Comparison of ENCODE assay signal across 1 cellular context in genomic region chr6:33323623-33323948, GRCh38.
TF ChIP-seq lines count a peak whose summit lies in the region.

No MANE protein-coding gene starts in this region.

TF ChIP-seq in GM23338, 12 proteins besides CTCF, POLR2A, EP300 and RAD21 (continued from another document):
- TF ChIP-seq, protein P1, sequence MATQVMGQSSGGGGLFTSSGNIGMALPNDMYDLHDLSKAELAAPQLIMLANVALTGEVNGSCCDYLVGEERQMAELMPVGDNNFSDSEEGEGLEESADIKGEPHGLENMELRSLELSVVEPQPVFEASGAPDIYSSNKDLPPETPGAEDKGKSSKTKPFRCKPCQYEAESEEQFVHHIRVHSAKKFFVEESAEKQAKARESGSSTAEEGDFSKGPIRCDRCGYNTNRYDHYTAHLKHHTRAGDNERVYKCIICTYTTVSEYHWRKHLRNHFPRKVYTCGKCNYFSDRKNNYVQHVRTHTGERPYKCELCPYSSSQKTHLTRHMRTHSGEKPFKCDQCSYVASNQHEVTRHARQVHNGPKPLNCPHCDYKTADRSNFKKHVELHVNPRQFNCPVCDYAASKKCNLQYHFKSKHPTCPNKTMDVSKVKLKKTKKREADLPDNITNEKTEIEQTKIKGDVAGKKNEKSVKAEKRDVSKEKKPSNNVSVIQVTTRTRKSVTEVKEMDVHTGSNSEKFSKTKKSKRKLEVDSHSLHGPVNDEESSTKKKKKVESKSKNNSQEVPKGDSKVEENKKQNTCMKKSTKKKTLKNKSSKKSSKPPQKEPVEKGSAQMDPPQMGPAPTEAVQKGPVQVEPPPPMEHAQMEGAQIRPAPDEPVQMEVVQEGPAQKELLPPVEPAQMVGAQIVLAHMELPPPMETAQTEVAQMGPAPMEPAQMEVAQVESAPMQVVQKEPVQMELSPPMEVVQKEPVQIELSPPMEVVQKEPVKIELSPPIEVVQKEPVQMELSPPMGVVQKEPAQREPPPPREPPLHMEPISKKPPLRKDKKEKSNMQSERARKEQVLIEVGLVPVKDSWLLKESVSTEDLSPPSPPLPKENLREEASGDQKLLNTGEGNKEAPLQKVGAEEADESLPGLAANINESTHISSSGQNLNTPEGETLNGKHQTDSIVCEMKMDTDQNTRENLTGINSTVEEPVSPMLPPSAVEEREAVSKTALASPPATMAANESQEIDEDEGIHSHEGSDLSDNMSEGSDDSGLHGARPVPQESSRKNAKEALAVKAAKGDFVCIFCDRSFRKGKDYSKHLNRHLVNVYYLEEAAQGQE (IDR thresholded peaks at IDR 0.05; ENCODE audit: unreplicated experiment) = no peak
- no peak for TF ChIP-seq ZNF114 (CRISPR knock-in tag; IDR thresholded peaks at IDR 0.05)
- TF ChIP-seq, protein P2, sequence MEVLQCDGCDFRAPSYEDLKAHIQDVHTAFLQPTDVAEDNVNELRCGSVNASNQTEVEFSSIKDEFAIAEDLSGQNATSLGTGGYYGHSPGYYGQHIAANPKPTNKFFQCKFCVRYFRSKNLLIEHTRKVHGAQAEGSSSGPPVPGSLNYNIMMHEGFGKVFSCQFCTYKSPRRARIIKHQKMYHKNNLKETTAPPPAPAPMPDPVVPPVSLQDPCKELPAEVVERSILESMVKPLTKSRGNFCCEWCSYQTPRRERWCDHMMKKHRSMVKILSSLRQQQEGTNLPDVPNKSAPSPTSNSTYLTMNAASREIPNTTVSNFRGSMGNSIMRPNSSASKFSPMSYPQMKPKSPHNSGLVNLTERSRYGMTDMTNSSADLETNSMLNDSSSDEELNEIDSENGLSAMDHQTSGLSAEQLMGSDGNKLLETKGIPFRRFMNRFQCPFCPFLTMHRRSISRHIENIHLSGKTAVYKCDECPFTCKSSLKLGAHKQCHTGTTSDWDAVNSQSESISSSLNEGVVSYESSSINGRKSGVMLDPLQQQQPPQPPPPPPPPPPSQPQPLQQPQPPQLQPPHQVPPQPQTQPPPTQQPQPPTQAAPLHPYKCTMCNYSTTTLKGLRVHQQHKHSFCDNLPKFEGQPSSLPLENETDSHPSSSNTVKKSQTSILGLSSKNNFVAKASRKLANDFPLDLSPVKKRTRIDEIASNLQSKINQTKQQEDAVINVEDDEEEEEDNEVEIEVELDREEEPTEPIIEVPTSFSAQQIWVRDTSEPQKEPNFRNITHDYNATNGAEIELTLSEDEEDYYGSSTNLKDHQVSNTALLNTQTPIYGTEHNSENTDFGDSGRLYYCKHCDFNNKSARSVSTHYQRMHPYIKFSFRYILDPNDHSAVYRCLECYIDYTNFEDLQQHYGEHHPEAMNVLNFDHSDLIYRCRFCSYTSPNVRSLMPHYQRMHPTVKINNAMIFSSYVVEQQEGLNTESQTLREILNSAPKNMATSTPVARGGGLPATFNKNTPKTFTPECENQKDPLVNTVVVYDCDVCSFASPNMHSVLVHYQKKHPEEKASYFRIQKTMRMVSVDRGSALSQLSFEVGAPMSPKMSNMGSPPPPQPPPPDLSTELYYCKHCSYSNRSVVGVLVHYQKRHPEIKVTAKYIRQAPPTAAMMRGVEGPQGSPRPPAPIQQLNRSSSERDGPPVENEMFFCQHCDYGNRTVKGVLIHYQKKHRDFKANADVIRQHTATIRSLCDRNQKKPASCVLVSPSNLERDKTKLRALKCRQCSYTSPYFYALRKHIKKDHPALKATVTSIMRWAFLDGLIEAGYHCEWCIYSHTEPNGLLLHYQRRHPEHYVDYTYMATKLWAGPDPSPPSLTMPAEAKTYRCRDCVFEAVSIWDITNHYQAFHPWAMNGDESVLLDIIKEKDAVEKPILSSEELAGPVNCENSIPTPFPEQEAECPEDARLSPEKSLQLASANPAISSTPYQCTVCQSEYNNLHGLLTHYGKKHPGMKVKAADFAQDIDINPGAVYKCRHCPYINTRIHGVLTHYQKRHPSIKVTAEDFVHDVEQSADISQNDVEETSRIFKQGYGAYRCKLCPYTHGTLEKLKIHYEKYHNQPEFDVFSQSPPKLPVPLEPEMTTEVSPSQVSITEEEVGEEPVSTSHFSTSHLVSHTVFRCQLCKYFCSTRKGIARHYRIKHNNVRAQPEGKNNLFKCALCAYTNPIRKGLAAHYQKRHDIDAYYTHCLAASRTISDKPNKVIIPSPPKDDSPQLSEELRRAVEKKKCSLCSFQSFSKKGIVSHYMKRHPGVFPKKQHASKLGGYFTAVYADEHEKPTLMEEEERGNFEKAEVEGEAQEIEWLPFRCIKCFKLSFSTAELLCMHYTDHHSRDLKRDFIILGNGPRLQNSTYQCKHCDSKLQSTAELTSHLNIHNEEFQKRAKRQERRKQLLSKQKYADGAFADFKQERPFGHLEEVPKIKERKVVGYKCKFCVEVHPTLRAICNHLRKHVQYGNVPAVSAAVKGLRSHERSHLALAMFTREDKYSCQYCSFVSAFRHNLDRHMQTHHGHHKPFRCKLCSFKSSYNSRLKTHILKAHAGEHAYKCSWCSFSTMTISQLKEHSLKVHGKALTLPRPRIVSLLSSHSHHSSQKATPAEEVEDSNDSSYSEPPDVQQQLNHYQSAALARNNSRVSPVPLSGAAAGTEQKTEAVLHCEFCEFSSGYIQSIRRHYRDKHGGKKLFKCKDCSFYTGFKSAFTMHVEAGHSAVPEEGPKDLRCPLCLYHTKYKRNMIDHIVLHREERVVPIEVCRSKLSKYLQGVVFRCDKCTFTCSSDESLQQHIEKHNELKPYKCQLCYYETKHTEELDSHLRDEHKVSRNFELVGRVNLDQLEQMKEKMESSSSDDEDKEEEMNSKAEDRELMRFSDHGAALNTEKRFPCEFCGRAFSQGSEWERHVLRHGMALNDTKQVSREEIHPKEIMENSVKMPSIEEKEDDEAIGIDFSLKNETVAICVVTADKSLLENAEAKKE (CRISPR knock-in tag; IDR thresholded peaks at IDR 0.05) = no peak
- no peak for TF ChIP-seq CREB1 (CRISPR knock-in tag; IDR thresholded peaks at IDR 0.05; ENCODE audit: low read depth)
- TF ChIP-seq JUNB (IDR thresholded peaks at IDR 0.05; ENCODE audit: unreplicated experiment) = no peak
- no peak for TF ChIP-seq ZNF331 (CRISPR knock-in tag; IDR thresholded peaks at IDR 0.05; ENCODE audit: low read depth)
